In genomic region chr11:36196476-36197099, GRCh38 we compare ENCODE assay signal across 17 cellular contexts.
A peak's percentile ranks its signal among the peaks of the same experiment; 100 is the strongest.
DNase-seq lines count a peak whose midpoint lies in the region; TF ChIP-seq lines count a peak whose summit lies in the region.
"Had no signal": no experiment of that assay in that cellular context is flagged by ENCODE, and none has a peak within 500 bp of the region (broad histone marks: within the 10 kb centered on the region; RNA-seq: fewer than 3 reads in every experiment).

No MANE protein-coding gene starts in this region.

- peaks cover 19% of the 10 kb centered on the region for H3K36me3 Mint-ChIP-seq in mesothelial cell of epicardium
- H3K36me3 Mint-ChIP-seq in activated CD4-positive, alpha-beta T cell treated with anti-CD3 and anti-CD28 coated beads, Interleukin-2, amount 10 ng/mL, durations not matched to agents 24 days and 14 days (ENCODE audit: low read depth), result no peaks in the 10 kb centered on the region

- intact Hi-C loops in activated CD4-positive, alpha-beta T cell treated with anti-CD3 and anti-CD28 coated beads, Interleukin-2, amount 10 ng/mL, durations not matched to agents 24 days and 14 days (cut with micrococcal nuclease), result no loop called here

- H3K27ac ChIP-seq in BLaER1, result no peak overlapping the region
- no peak overlapping the region for H3K27ac ChIP-seq in fibroblast of lung (ENCODE audit: insufficient read depth, low read length)
- H3K27ac ChIP-seq: esophagus squamous epithelium, ovary, PC-9, tibial artery had no signal

- peak overlapping the region; percentile 57 for H3K4me3 Mint-ChIP-seq in mesothelial cell of epicardium
- no peak overlapping the region for H3K4me3 Mint-ChIP-seq in activated CD4-positive, alpha-beta T cell treated with anti-CD3 and anti-CD28 coated beads, Interleukin-2, amount 10 ng/mL, durations not matched to agents 24 days and 14 days
- H3K4me3 Mint-ChIP-seq: activated CD4-positive, alpha-beta T cell treated with anti-CD3 and anti-CD28 coated beads, Interleukin-2, amount 10 ng/mL, durations not matched to agents 7 days and 5 days; activated naive CD8-positive, alpha-beta T cell treated with anti-CD3 and anti-CD28 coated beads, Interleukin-2, amount 50 U/mL, for 24 hours; activated T-cell treated with anti-CD3 and anti-CD28 coated beads, Interleukin-2, amount 50 U/mL, for 4 hours had no signal

- TF ChIP-seq CTCF in fibroblast of lung (conservative IDR thresholded peaks at IDR 0.05 in 1 of 2, IDR thresholded peaks at IDR 0.05 in 1 of 2; ENCODE audit: low read depth in 1 of 2, low read length in 2 of 2), result no peak
- no peak for TF ChIP-seq CTCF in mesothelial cell of epicardium (IDR thresholded peaks at IDR 0.05; ENCODE audit: unreplicated experiment)

- H4K20me1 ChIP-seq in BLaER1 (peaks cover 7% of the 10 kb centered on the region; the same call in 1 of the 2 replicates), fibroblast of lung (ENCODE audit: control insufficient read depth, extremely low read depth, insufficient read depth, low read length) (no peaks in the 10 kb centered on the region)

- H3K36me3 ChIP-seq in BLaER1 (peaks cover 55% of the 10 kb centered on the region), fibroblast of lung (ENCODE audit: control insufficient read depth, insufficient read depth, low read length) (no peaks in the 10 kb centered on the region)
- H3K36me3 ChIP-seq: ovary had no signal

- H3K27ac Mint-ChIP-seq in mesothelial cell of epicardium, result peak overlapping the region; percentile 86
- no peak overlapping the region for H3K27ac Mint-ChIP-seq in activated CD4-positive, alpha-beta T cell treated with anti-CD3 and anti-CD28 coated beads, Interleukin-2, amount 10 ng/mL, durations not matched to agents 24 days and 14 days
- H3K27ac Mint-ChIP-seq: activated CD4-positive, alpha-beta T cell treated with anti-CD3 and anti-CD28 coated beads, Interleukin-2, amount 10 ng/mL, durations not matched to agents 7 days and 5 days; activated naive CD8-positive, alpha-beta T cell treated with anti-CD3 and anti-CD28 coated beads, Interleukin-2, amount 50 U/mL, for 24 hours had no signal

- H3K4me1 Mint-ChIP-seq in mesothelial cell of epicardium, result peaks cover 54% of the 10 kb centered on the region
- H3K4me1 Mint-ChIP-seq in activated CD4-positive, alpha-beta T cell treated with anti-CD3 and anti-CD28 coated beads, Interleukin-2, amount 10 ng/mL, durations not matched to agents 24 days and 14 days, result no peaks in the 10 kb centered on the region
- H3K4me1 Mint-ChIP-seq: activated CD4-positive, alpha-beta T cell treated with anti-CD3 and anti-CD28 coated beads, Interleukin-2, amount 10 ng/mL, durations not matched to agents 7 days and 5 days; activated naive CD8-positive, alpha-beta T cell treated with anti-CD3 and anti-CD28 coated beads, Interleukin-2, amount 50 U/mL, for 24 hours had no signal

- H3K79me2 ChIP-seq in fibroblast of lung (ENCODE audit: control insufficient read depth, insufficient read depth, low read length), result no peaks in the 10 kb centered on the region

- H3K9me3 ChIP-seq in BLaER1 (no peaks in the 10 kb centered on the region), fibroblast of lung (ENCODE audit: control insufficient read depth, insufficient read depth, low read depth, low read length) (no peaks in the 10 kb centered on the region)
- H3K9me3 ChIP-seq: esophagus squamous epithelium, ovary, tibial artery had no signal

- H3K4me3 ChIP-seq in BLaER1 (no peak overlapping the region), fibroblast of lung (replicated peaks in 1 of 4; ENCODE audit: control extremely low read depth in 1 of 4, insufficient read depth in 1 of 4, low read depth in 3 of 4, low read length in 4 of 4) (no peak overlapping the region)
- H3K4me3 ChIP-seq: esophagus squamous epithelium, GM12878, ovary, PC-9, tibial artery had no signal

- no peaks in the 10 kb centered on the region for H3K27me3 Mint-ChIP-seq in mesothelial cell of epicardium (ENCODE audit: low read depth)
- peaks cover 4% of the 10 kb centered on the region for H3K27me3 Mint-ChIP-seq in activated CD4-positive, alpha-beta T cell treated with anti-CD3 and anti-CD28 coated beads, Interleukin-2, amount 10 ng/mL, durations not matched to agents 24 days and 14 days

- H3K4me1 ChIP-seq in BLaER1 (peaks cover 20% of the 10 kb centered on the region), fibroblast of lung (ENCODE audit: control insufficient read depth, extremely low read depth, insufficient read depth, low read length) (no peaks in the 10 kb centered on the region)
- H3K4me1 ChIP-seq: esophagus squamous epithelium had no signal

- no peak overlapping the region for H2AFZ ChIP-seq in fibroblast of lung (ENCODE audit: low read length)
- H2AFZ ChIP-seq: PC-9 had no signal

- DNase-seq in NCI-H2171 (lab: John Stamatoyannopoulos, UW) (peak; percentile 70), fibroblast of lung (ENCODE audit: low read depth in 2 of 2) (peak; percentile 22 to 33), mesothelial cell of epicardium (ENCODE audit: low spot score in 2 of 2, unreplicated experiment in 2 of 2) (no peak), COLO829 (ENCODE audit: low spot score) (no peak), NCI-H226 (no peak)
- DNase-seq in activated naive CD4-positive, alpha-beta T cell treated with Interleukin-2 at 50 U/mL for 16 hours, result no peak
- DNase-seq in activated CD4-positive, alpha-beta T cell treated with anti-CD3 and anti-CD28 coated beads, Interleukin-2, amount 10 ng/mL, durations not matched to agents 24 days and 14 days, result no peak
- DNase-seq: activated CD4-positive, alpha-beta T cell treated with anti-CD3 and anti-CD28 coated beads, Interleukin-2, amount 10 ng/mL, durations not matched to agents 7 days and 5 days; activated naive CD8-positive, alpha-beta T cell treated with anti-CD3 and anti-CD28 coated beads, Interleukin-2, amount 50 U/mL, for 24 hours; activated T-cell treated with anti-CD3 and anti-CD28 coated beads, Interleukin-2, amount 50 U/mL, for 4 hours; esophagus squamous epithelium; midbrain; PC-9; tibial artery had no signal

- no peak overlapping the region for H3K9ac ChIP-seq in BLaER1
- H3K9ac ChIP-seq in fibroblast of lung (ENCODE audit: insufficient read depth, low read length), result no peak overlapping the region

- peak overlapping the region; percentile 13 for H3K4me2 ChIP-seq in BLaER1
- H3K4me2 ChIP-seq in fibroblast of lung (ENCODE audit: extremely low read depth, insufficient read depth, low read length), result no peak overlapping the region
- H3K4me2 ChIP-seq: PC-9 had no signal

- H3K9me3 Mint-ChIP-seq in mesothelial cell of epicardium, result no peaks in the 10 kb centered on the region
- H3K9me3 Mint-ChIP-seq in activated CD4-positive, alpha-beta T cell treated with anti-CD3 and anti-CD28 coated beads, Interleukin-2, amount 10 ng/mL, durations not matched to agents 24 days and 14 days, result no peaks in the 10 kb centered on the region
- H3K9me3 Mint-ChIP-seq: activated CD4-positive, alpha-beta T cell treated with anti-CD3 and anti-CD28 coated beads, Interleukin-2, amount 10 ng/mL, durations not matched to agents 7 days and 5 days; activated naive CD8-positive, alpha-beta T cell treated with anti-CD3 and anti-CD28 coated beads, Interleukin-2, amount 50 U/mL, for 24 hours; activated T-cell treated with anti-CD3 and anti-CD28 coated beads, Interleukin-2, amount 50 U/mL, for 4 hours had no signal

- H3K27me3 ChIP-seq in BLaER1 (no peaks in the 10 kb centered on the region), fibroblast of lung (ENCODE audit: control insufficient read depth, insufficient read depth, low read length) (no peaks in the 10 kb centered on the region)
- H3K27me3 ChIP-seq: esophagus squamous epithelium, ovary, tibial artery had no signal

Comparison
In these comparisons a context has a peak if more than half of its experiments do, and no peak if none do; other contexts are left out.
1. DNase-seq: peak in NCI-H2171 (single experiment) and fibroblast of lung (2 of 2); none in mesothelial cell of epicardium (0 of 2), COLO829 (single experiment), activated naive CD4-positive, alpha-beta T cell treated with Interleukin-2 at 50 U/mL for 16 hours (single experiment), activated CD4-positive, alpha-beta T cell treated with anti-CD3 and anti-CD28 coated beads, Interleukin-2, amount 10 ng/mL, durations not matched to agents 24 days and 14 days (single experiment) and NCI-H226 (single experiment).